Comparison of ENCODE assay signal across 8 cellular contexts in genomic region chr1:150876111-150876434, GRCh38. TPM values are rescaled to one million over a fixed set of nuclear protein-coding genes. Genes with fewer than 3 reads are reported as not detected.
A peak's percentile ranks its signal among the peaks of the same experiment; 100 is the strongest.
DNase-seq lines count a peak whose midpoint lies in the region; ATAC-seq and TF ChIP-seq lines count a peak whose summit lies in the region.

No MANE protein-coding gene starts in this region.

- no peak for TF ChIP-seq CTCF in Calu3 (IDR thresholded peaks at IDR 0.05; ENCODE audit: unreplicated experiment)

- peak; percentile 13 for ATAC-seq in GM19372 (IDR thresholded peaks at IDR 0.05; ENCODE audit: low read depth, unreplicated experiment)

- CTCF ChIA-PET in Calu3 (lab: Charles Lee) = interaction anchor here (0.6 to 1.0 kb wide), 3 partner anchors 46 to 697 kb away, joined by 3 to 4 read pairs (median 3); no protein-coding TSS in a partner anchor

- no peaks in the 10 kb centered on the region for H3K27me3 Mint-ChIP-seq in Calu3 (ENCODE audit: unreplicated experiment)

- peak overlapping the region; percentile 85 for H3K4me3 Mint-ChIP-seq in Calu3 (ENCODE audit: low read depth, unreplicated experiment)

- H3K27me3 ChIP-seq in thymus (ENCODE audit: control insufficient read depth, insufficient read depth) = no peaks in the 10 kb centered on the region

- intact Hi-C loops in Calu3 (cut with micrococcal nuclease; ENCODE audit: unreplicated experiment) = loop anchor here (5.0 kb wide), 2 partner anchors 51 to 131 kb away; partner anchors contain the start of genes MINDY1, PRUNE1 and SETDB1

- H3K27ac ChIP-seq in thymus (ENCODE audit: low read depth) = peak overlapping the region; percentile 92

- H3K9me3 Mint-ChIP-seq in Calu3 (ENCODE audit: low read depth, unreplicated experiment) = no peaks in the 10 kb centered on the region

- under 1% methylated on average over 21 of the region's 21 CpGs for WGBS in thymus

- H3K4me3 ChIP-seq in thymus (ENCODE audit: low read length) = peak overlapping the region; percentile 95

- no peaks in the 10 kb centered on the region for H3K9me3 ChIP-seq in thymus (ENCODE audit: control insufficient read depth)

- peaks cover 3% of the 10 kb centered on the region for H3K36me3 ChIP-seq in thymus (ENCODE audit: control insufficient read depth, insufficient read depth)

- peak; percentile 63 for DNase-seq in Calu3
- peak; percentile 44 for DNase-seq in HuH-7 (ENCODE audit: low spot score)
- peak; percentile 77 to 92 for DNase-seq in SHP77 (lab: John Stamatoyannopoulos, UW)
- DNase-seq in dedifferentiated amniotic fluid mesenchymal stem cell (ENCODE audit: extremely low spot score) = peak; percentile 57
- peak; percentile 57 to 66 for DNase-seq in lung microvascular endothelial cell (ENCODE audit: low read depth in 2 of 2)
- no peak for DNase-seq in germinal center (ENCODE audit: low spot score)

- BruUV-seq in Calu3 (replicated peaks; lab: Mats Ljungman, UMichigan) = no TSS peak

- peak overlapping the region; percentile 80 for H3K27ac Mint-ChIP-seq in Calu3 (ENCODE audit: unreplicated experiment)

- peaks cover 17% of the 10 kb centered on the region for H3K36me3 Mint-ChIP-seq in Calu3 (ENCODE audit: insufficient read depth, unreplicated experiment)

- peaks cover 11% of the 10 kb centered on the region for H3K4me1 Mint-ChIP-seq in Calu3 (ENCODE audit: low read depth, unreplicated experiment)

- peaks cover 7% of the 10 kb centered on the region for H3K4me1 ChIP-seq in thymus (ENCODE audit: control insufficient read depth, insufficient read depth, low read length)

RNA-seq across cellular contexts. Expression of gene ARNT, which starts 0.3 kb away (rescaled TPM):
- total RNA-seq in Calu3 (2022) = 27.9 and 31.1 TPM in 2 replicates
- total RNA-seq in lung microvascular endothelial cell = 12.9 and 19.0 TPM in 2 replicates
- 17.2 TPM for polyA plus RNA-seq in thymus

RNA-seq across cellular contexts. Expression of gene CTXND2, which starts 10.9 kb away (rescaled TPM):
- total RNA-seq in Calu3 (2022) = not detected in 2 replicates
- total RNA-seq in lung microvascular endothelial cell = not detected in 2 replicates
- 0.09 TPM for polyA plus RNA-seq in thymus

RNA-seq across cellular contexts. Expression of gene SETDB1, which starts 50.1 kb away (rescaled TPM):
- total RNA-seq in Calu3 (2022) = 64.9 and 70.6 TPM in 2 replicates
- total RNA-seq in lung microvascular endothelial cell = 21.1 and 28.6 TPM in 2 replicates
- 25.9 TPM for polyA plus RNA-seq in thymus
